9 cellular contexts compared by ENCODE assay signal in genomic region chr13:41193469-41193868, GRCh38. TPM values are rescaled to one million over a fixed set of nuclear protein-coding genes. Genes with fewer than 3 reads are reported as not detected.
DNase-seq lines count a peak whose midpoint lies in the region; ATAC-seq, FAIRE-seq and TF ChIP-seq lines count a peak whose summit lies in the region.
"Had no signal": no experiment of that assay in that cellular context is flagged by ENCODE, and none has a peak within 500 bp of the region (broad histone marks: within the 10 kb centered on the region; RNA-seq: fewer than 3 reads in every experiment).

No MANE protein-coding gene starts in this region.

- H3K4me1 ChIP-seq in cardiac muscle cell (ENCODE audit: low read depth) (peaks cover 9% of the 10 kb centered on the region), K562 (replicated peaks in 1 of 2; ENCODE audit: control insufficient read depth in 2 of 2, insufficient read depth in 2 of 2, low read length in 2 of 2) (peaks cover 4 to 11% of the 10 kb centered on the region in 2 experiments; a peak in 4 of 5 replicates)

- peaks cover 36% of the 10 kb centered on the region for H3K36me3 Mint-ChIP-seq in mesothelial cell of epicardium
- peaks cover 30% of the 10 kb centered on the region for H3K36me3 Mint-ChIP-seq in type B pancreatic cell

- DNase-seq in cardiac muscle cell (ENCODE audit: low read depth in 1 of 2, low spot score in 1 of 2) (no peak), left ventricle myocardium superior (no peak), K562 (ENCODE audit: extremely low read depth in 1 of 4, low spot score in 3 of 4) (no peak), mesothelial cell of epicardium (ENCODE audit: low spot score in 2 of 2, unreplicated experiment in 2 of 2) (no peak), type B pancreatic cell (ENCODE audit: extremely low spot score, unreplicated experiment) (no peak), erythroblast (lab: John Stamatoyannopoulos, UW) (no peak)

- H3K9me1 ChIP-seq in K562 (ENCODE audit: control insufficient read depth, insufficient read depth, low read length) = no peaks in the 10 kb centered on the region

- peaks cover 8% of the 10 kb centered on the region for H3K4me1 Mint-ChIP-seq in mesothelial cell of epicardium
- H3K4me1 Mint-ChIP-seq in type B pancreatic cell (ENCODE audit: unreplicated experiment) = peaks cover 16% of the 10 kb centered on the region

- BruUV-seq in K562 (replicated peaks; lab: Mats Ljungman, UMichigan) = no TSS peak

- no peak for TF ChIP-seq POLR2A in K562 (conservative IDR thresholded peaks at IDR 0.05)
- no peak for TF ChIP-seq POLR2A in erythroblast (IDR thresholded peaks at IDR 0.05; ENCODE audit: low read length)

- H3K27me3 ChIP-seq in cardiac muscle cell (no peaks in the 10 kb centered on the region), K562 (ENCODE audit: control insufficient read depth in 2 of 2, insufficient read depth in 2 of 2, low read length in 2 of 2) (no peaks in the 10 kb centered on the region)

- in situ Hi-C loops in K562 (cut with MboI) = loop anchor here (5.0 kb wide), 1 partner anchor 61 kb away; the partner anchor contains the start of gene KBTBD6

- no peaks in the 10 kb centered on the region for H3K27me3 Mint-ChIP-seq in mesothelial cell of epicardium (ENCODE audit: low read depth)
- H3K27me3 Mint-ChIP-seq in type B pancreatic cell = no peaks in the 10 kb centered on the region

- H3K9me3 Mint-ChIP-seq in mesothelial cell of epicardium = peaks cover 29% of the 10 kb centered on the region
- peaks cover 9% of the 10 kb centered on the region for H3K9me3 Mint-ChIP-seq in type B pancreatic cell

- no peak for FAIRE-seq in K562 (lab: Jason Lieb, UNC)

- H3K27ac Mint-ChIP-seq in mesothelial cell of epicardium (peak overlapping the region; percentile 47), type B pancreatic cell (peak overlapping the region; percentile 95)

- no peak for TF ChIP-seq CTCF in cardiac muscle cell (IDR thresholded peaks at IDR 0.05; ENCODE audit: low read depth, low read length)
- TF ChIP-seq CTCF in K562 (IDR thresholded peaks at IDR 0.05 in 2 of 3, conservative IDR thresholded peaks at IDR 0.05 in 1 of 3; ENCODE audit: insufficient read depth in 2 of 3, low read depth in 1 of 3, low read length in 3 of 3) = no peak
- TF ChIP-seq CTCF in mesothelial cell of epicardium (IDR thresholded peaks at IDR 0.05; ENCODE audit: unreplicated experiment) = no peak
- TF ChIP-seq CTCF in type B pancreatic cell (conservative IDR thresholded peaks at IDR 0.05) = no peak

- H3K36me3 ChIP-seq in cardiac muscle cell (peaks cover 2% of the 10 kb centered on the region), K562 (ENCODE audit: control insufficient read depth, insufficient read depth, low read length) (no peaks in the 10 kb centered on the region; the same call in 2 of the 3 replicates)
- H3K36me3 ChIP-seq: HAP-1 had no signal

- no peaks in the 10 kb centered on the region for H3K9me3 ChIP-seq in cardiac muscle cell (ENCODE audit: low read depth)
- no peaks in the 10 kb centered on the region for H3K9me3 ChIP-seq in K562 (replicated peaks; ENCODE audit: control insufficient read depth, insufficient read depth, low read depth, low read length)

- TF ChIP-seq RAD21 in K562 (CRISPR knock-in tag; conservative IDR thresholded peaks at IDR 0.05 in 1 of 2, IDR thresholded peaks at IDR 0.05 in 1 of 2) = no peak

- H3K27ac ChIP-seq in cardiac muscle cell = no peak overlapping the region
- no peak overlapping the region for H3K27ac ChIP-seq in K562 (ENCODE audit: extremely low read depth, low read depth, low read length)

- peaks cover 12% of the 10 kb centered on the region for H3K79me2 ChIP-seq in K562 (ENCODE audit: control insufficient read depth, insufficient read depth, low read length)

- intact Hi-C loops in left ventricle myocardium superior (cut with micrococcal nuclease) (no loop called here), K562 (cut with micrococcal nuclease) (loop anchor here (5.0 kb wide), 2 partner anchors 46 to 131 kb away; partner anchors contain the start of gene WBP4)

- H3K4me3 ChIP-seq in cardiac muscle cell (peak overlapping the region; percentile 49), K562 (no peak overlapping the region; the same call in 1 of the 2 replicates)

- H3K4me2 ChIP-seq in K562 (ENCODE audit: insufficient read depth, low read length) = peak overlapping the region; percentile 73

- H3K4me3 Mint-ChIP-seq in mesothelial cell of epicardium (peak overlapping the region; percentile 82), type B pancreatic cell (peak overlapping the region; percentile 96)

- POLR2A ChIA-PET in K562 (lab: Yijun Ruan, JAX) = no interaction called here

- H4K20me1 ChIP-seq in K562 (replicated peaks; ENCODE audit: control insufficient read depth, insufficient read depth, low read length) = no peaks in the 10 kb centered on the region

- H2AFZ ChIP-seq in K562 (ENCODE audit: low read depth, low read length) = peak overlapping the region; percentile 94; the same call in 1 of the 2 replicates

- CTCF ChIA-PET in K562 (lab: Yijun Ruan, JAX; ENCODE audit: low intra/inter-chr PET ratio) = no interaction called here

- no peak for TF ChIP-seq EP300 in K562 (IDR thresholded peaks at IDR 0.05; ENCODE audit: low read length)

- WGBS in K562 (ENCODE audit: insufficient coverage, low coverage, missing lambda C conversion rate) = 88% methylated on average over 7 of the region's 18 CpGs

- ATAC-seq in left ventricle myocardium superior (no peak), K562 (no peak), HG03378 (IDR thresholded peaks at IDR 0.05; ENCODE audit: unreplicated experiment) (no peak), GM19463 (IDR thresholded peaks at IDR 0.05; ENCODE audit: unreplicated experiment) (no peak)

- peak overlapping the region in 1 of 2 experiments; percentile 95; a peak in 2 of 4 replicates for H3K9ac ChIP-seq in K562 (ENCODE audit: insufficient read depth in 1 of 2, low read depth in 2 of 2, low read length in 2 of 2)

TF ChIP-seq in K562, 482 proteins besides CTCF, POLR2A, EP300 and RAD21 (continues in another document):
- no peak for TF ChIP-seq MTA2 (IDR thresholded peaks at IDR 0.05; ENCODE audit: low read depth)
- TF ChIP-seq MLLT1 (IDR thresholded peaks at IDR 0.05) = peak in 1 of 2 experiments; percentile 50; a peak in 1 of 4 replicates
- TF ChIP-seq ZNF445 (CRISPR knock-in tag; IDR thresholded peaks at IDR 0.05; ENCODE audit: low read depth) = no peak
- no peak for TF ChIP-seq HMBOX1 (IDR thresholded peaks at IDR 0.05)

RNA-seq across cellular contexts. Expression of gene KBTBD7, which starts 0.9 kb away (rescaled TPM):
- total RNA-seq in cardiac muscle cell (12.5 and 15.5 TPM in 2 replicates), left ventricle myocardium superior (6.8 TPM), K562 (2014; rRNA removed) (2.3 and 3.7 TPM in 2 replicates), K562 (2014; rRNA removed; fragmentation: Illumina TruSeq; extraction: Trizol) (3.5 and 3.6 TPM in 2 replicates), K562 (2015; rRNA removed; fragmentation: Illumina TruSeq; extraction: Trizol) (3.9 and 4.1 TPM in 2 replicates), K562 (2021) (4.4 and 4.5 TPM in 2 replicates), mesothelial cell of epicardium (10.7 to 11.7 TPM (median 11.1 TPM) in 3 replicates), type B pancreatic cell (ENCODE audit: low replicate concordance) (12.8 and 13.8 TPM in 2 replicates)
- polyA plus RNA-seq in cardiac muscle cell (9.5 and 14.7 TPM in 2 replicates), K562 (2011; rRNA removed) (3.6 and 3.9 TPM in 2 replicates), K562 (2014; fragmentation: Illumina TruSeq; extraction: Trizol) (2.9 and 3.3 TPM in 2 replicates), K562 (2014; fragmentation: Nextera tagmentation; extraction: Ambion mirVana) (1 to 10 TPM; 1.8 to 2.3 TPM), K562 (2014; rRNA removed) (2.5 TPM in 2 replicates)
- total RNA-seq in K562 (2011; cell fraction: chromatin; rRNA removed; ENCODE audit: low replicate concordance) = 4.3 and 4.7 TPM in 2 replicates
- 5.2 and 6.4 TPM in 2 replicates for total RNA-seq in K562 (2011; cell fraction: nucleolus; rRNA removed)
- total RNA-seq in K562 (2011; cell fraction: nucleoplasm; rRNA removed) = 3.7 and 4.8 TPM in 2 replicates
- 3.9 and 4.1 TPM in 2 replicates for polyA plus RNA-seq in K562 (2011; cell fraction: cytosol; rRNA removed)
- polyA plus RNA-seq in K562 (2011; cell fraction: nucleus; rRNA removed) = 2.3 and 2.8 TPM in 2 replicates
- 3.0 and 3.5 TPM in 2 replicates for polyA plus RNA-seq in K562 (2012)
- polyA minus RNA-seq in K562 (2011; rRNA and poly(A)+ RNA removed) = 9.9 and 10.9 TPM in 2 replicates
- 4.7 and 6.4 TPM in 2 replicates for polyA minus RNA-seq in K562 (2011; cell fraction: cytosol; rRNA and poly(A)+ RNA removed)
- polyA minus RNA-seq in K562 (2011; cell fraction: nucleus; rRNA and poly(A)+ RNA removed) = 5.5 and 11.1 TPM in 2 replicates
